ENCODE assay signal across 9 cellular contexts in genomic region chr12:62793256-62794217, GRCh38.
A peak's percentile ranks its signal among the peaks of the same experiment; 100 is the strongest.
DNase-seq lines count a peak whose midpoint lies in the region; ATAC-seq and TF ChIP-seq lines count a peak whose summit lies in the region.
"Had no signal": no experiment of that assay in that cellular context is flagged by ENCODE, and none has a peak within 500 bp of the region (broad histone marks: within the 10 kb centered on the region; RNA-seq: fewer than 3 reads in every experiment).

No MANE protein-coding gene starts in this region.

- BruUV-seq in Panc1 (replicated peaks; lab: Mats Ljungman, UMichigan): no TSS peak

- no peaks in the 10 kb centered on the region for H3K27me3 ChIP-seq in Karpas-422 (ENCODE audit: low read length)
- no peaks in the 10 kb centered on the region for H3K27me3 ChIP-seq in Panc1 (ENCODE audit: control insufficient read depth, insufficient read depth, low read length)

- H3K9me3 ChIP-seq in Karpas-422 (ENCODE audit: low read length): no peaks in the 10 kb centered on the region
- H3K9me3 ChIP-seq in Panc1 (ENCODE audit: control insufficient read depth, insufficient read depth, low read depth, low read length): no peaks in the 10 kb centered on the region

- no peaks in the 10 kb centered on the region for H3K27me3 Mint-ChIP-seq in activated T-cell treated with anti-CD3 and anti-CD28 coated beads, Interleukin-2, amount 50 U/mL, for 72 hours (ENCODE audit: low read depth)
- no peaks in the 10 kb centered on the region for H3K27me3 Mint-ChIP-seq in neural crest cell (ENCODE audit: low read depth)

- TF ChIP-seq CTCF in C4-2B (conservative IDR thresholded peaks at IDR 0.05) (peak; percentile 95), Panc1 (IDR thresholded peaks at IDR 0.05) (peak; percentile 93), fibroblast of pulmonary artery (IDR thresholded peaks at IDR 0.05; ENCODE audit: low read length, missing control alignments) (peak; percentile 96), neural crest cell (conservative IDR thresholded peaks at IDR 0.05) (peak; percentile 98)

- H3K9me2 ChIP-seq in Karpas-422 (replicated peaks; ENCODE audit: insufficient read depth, low read length): no peaks in the 10 kb centered on the region

- H3K4me2 ChIP-seq in Karpas-422 (ENCODE audit: low read depth, low read length, poor library complexity, severe bottlenecking): no peak overlapping the region

- H3K4me1 Mint-ChIP-seq in activated T-cell treated with anti-CD3 and anti-CD28 coated beads, Interleukin-2, amount 50 U/mL, for 72 hours (ENCODE audit: low read depth): no peaks in the 10 kb centered on the region
- peaks cover 24% of the 10 kb centered on the region for H3K4me1 Mint-ChIP-seq in neural crest cell
- H3K4me1 Mint-ChIP-seq: IgD-negative memory B cell had no signal

- no peaks in the 10 kb centered on the region for H4K20me1 ChIP-seq in Karpas-422 (ENCODE audit: insufficient read depth, low read depth, low read length)

- H3K4me1 ChIP-seq in Karpas-422 (ENCODE audit: low read length) (no peaks in the 10 kb centered on the region), Panc1 (ENCODE audit: control insufficient read depth, insufficient read depth, low read length) (peaks cover 8% of the 10 kb centered on the region; the same call in 1 of the 2 replicates)

- H3K4me3 Mint-ChIP-seq in activated T-cell treated with anti-CD3 and anti-CD28 coated beads, Interleukin-2, amount 50 U/mL, for 72 hours: no peak overlapping the region
- H3K4me3 Mint-ChIP-seq in neural crest cell: peak overlapping the region; percentile 21

- H3K27ac Mint-ChIP-seq in activated T-cell treated with anti-CD3 and anti-CD28 coated beads, Interleukin-2, amount 50 U/mL, for 72 hours: no peak overlapping the region
- H3K27ac Mint-ChIP-seq in neural crest cell (ENCODE audit: unreplicated experiment): peak overlapping the region; percentile 23
- H3K27ac Mint-ChIP-seq: IgD-negative memory B cell had no signal

- no peaks in the 10 kb centered on the region for H3K9me3 Mint-ChIP-seq in activated T-cell treated with anti-CD3 and anti-CD28 coated beads, Interleukin-2, amount 50 U/mL, for 72 hours
- no peaks in the 10 kb centered on the region for H3K9me3 Mint-ChIP-seq in neural crest cell
- H3K9me3 Mint-ChIP-seq: IgD-negative memory B cell had no signal

- DNase-seq in Karpas-422: peak; percentile 86
- DNase-seq in Panc1 (ENCODE audit: low read depth, low spot score): peak; percentile 74
- peak; percentile 73 to 78 for DNase-seq in activated T-cell treated with anti-CD3 and anti-CD28 coated beads, Interleukin-2, amount 50 U/mL, for 72 hours
- DNase-seq in fibroblast of pulmonary artery (ENCODE audit: low read depth): peak; percentile 92
- peak; percentile 93 for DNase-seq in neural crest cell (ENCODE audit: low read depth, low spot score)
- DNase-seq in stromal cell of bone marrow (ENCODE audit: low read depth): peak; percentile 95

- H3K4me3 ChIP-seq in Karpas-422 (ENCODE audit: low read length) (no peak overlapping the region), Panc1 (ENCODE audit: low read depth in 2 of 2, low read length in 2 of 2) (no peak overlapping the region), fibroblast of pulmonary artery (replicated peaks; ENCODE audit: low read depth, low read length) (no peak overlapping the region)

- H3K36me3 Mint-ChIP-seq in activated T-cell treated with anti-CD3 and anti-CD28 coated beads, Interleukin-2, amount 50 U/mL, for 72 hours (ENCODE audit: insufficient read depth in 2 of 2): no peaks in the 10 kb centered on the region
- H3K36me3 Mint-ChIP-seq in neural crest cell (ENCODE audit: low read depth): no peaks in the 10 kb centered on the region
- H3K36me3 Mint-ChIP-seq: IgD-negative memory B cell had no signal

- H3K79me2 ChIP-seq in Karpas-422 (ENCODE audit: low read length): no peaks in the 10 kb centered on the region

- POLR2A ChIA-PET in Panc1 (lab: Charles Lee): no interaction called here

- no peak overlapping the region for H3K27ac ChIP-seq in C4-2B
- no peak overlapping the region for H3K27ac ChIP-seq in Karpas-422 (ENCODE audit: low read length)
- H3K27ac ChIP-seq in Panc1 (ENCODE audit: low read length): peak overlapping the region; percentile 76

- no peak overlapping the region for H3K9ac ChIP-seq in Karpas-422 (ENCODE audit: low read length)

- CTCF ChIA-PET in Panc1 (lab: Charles Lee): interaction anchor here (0.5 to 1.6 kb wide), 5 partner anchors 145 to 1073 kb away, joined by 3 to 10 read pairs (median 5); no protein-coding TSS in a partner anchor

- ATAC-seq in GM19438 (IDR thresholded peaks at IDR 0.05; ENCODE audit: low read depth, unreplicated experiment): peak; percentile 60
- peak; percentile 80 for ATAC-seq in Panc1
- ATAC-seq in activated T-cell treated with anti-CD3 and anti-CD28 coated beads, Interleukin-2, amount 50 U/mL, for 72 hours (replicated peaks in 1 of 2): peak in 1 of 2 donors; percentile 39

- intact Hi-C loops in Panc1 (cut with micrococcal nuclease; ENCODE audit: unreplicated experiment): loop anchor here (5.0 kb wide), 3 partner anchors 191 to 356 kb away; no protein-coding TSS in a partner anchor

- no peak overlapping the region for H2AFZ ChIP-seq in Karpas-422 (ENCODE audit: low read length)

- in situ Hi-C loops in Panc1 (cut with HindIII; ENCODE audit: low pct_unique_long_range_greater_than_20kb, low sequenced_read_pairs): loop anchor here (25.0 kb wide), 1 partner anchor 181 kb away; no protein-coding TSS in a partner anchor

- H3K36me3 ChIP-seq in Karpas-422 (ENCODE audit: insufficient read depth, low read length): no peaks in the 10 kb centered on the region
- H3K36me3 ChIP-seq in Panc1 (ENCODE audit: control insufficient read depth, insufficient read depth, low read length): no peaks in the 10 kb centered on the region
